1 cellular context compared by ENCODE assay signal in the genomic region with DNA sequence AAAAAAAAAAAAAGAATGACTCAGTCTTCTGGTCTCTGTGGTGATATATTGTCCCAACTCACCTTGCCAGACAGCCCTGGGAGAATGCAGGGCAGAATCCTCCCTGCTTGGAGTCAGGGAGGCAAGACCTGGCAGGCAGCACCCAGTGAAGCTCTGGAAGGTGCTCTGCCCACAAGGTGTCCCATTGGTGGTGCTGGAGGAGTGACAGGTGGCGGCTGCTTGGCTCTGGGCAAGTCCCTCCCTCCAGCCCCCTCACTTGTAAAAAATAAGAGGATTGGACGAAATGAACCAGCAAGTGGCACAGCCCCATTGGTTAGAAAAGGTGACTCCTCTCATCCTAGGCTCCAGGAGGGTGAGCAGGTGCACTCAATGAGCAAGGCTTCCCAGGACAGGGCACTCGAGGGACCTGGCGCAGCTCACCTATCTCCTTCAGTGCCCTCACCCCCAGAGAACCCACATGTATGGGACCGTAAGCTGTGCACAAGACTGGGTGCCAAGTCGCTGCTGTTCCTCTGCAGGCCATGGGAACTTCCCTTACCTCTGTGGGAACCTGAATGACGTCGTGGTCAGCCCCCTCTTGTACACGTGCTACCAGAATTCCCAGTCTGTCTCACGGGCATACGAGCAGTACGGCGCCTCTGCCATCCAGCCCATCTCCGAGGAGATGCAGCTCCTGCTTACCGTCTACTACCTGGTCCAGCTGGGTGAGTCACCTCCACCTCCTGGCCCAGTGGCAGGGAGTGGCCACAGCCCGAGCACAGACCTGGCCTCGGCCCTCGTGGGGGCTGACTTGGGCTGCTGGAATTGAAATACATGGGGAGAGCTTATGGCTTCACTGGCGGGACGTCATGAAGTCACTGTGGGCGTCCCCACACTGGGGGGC.
TF ChIP-seq lines count a peak whose summit lies in the region.

No MANE protein-coding gene starts in this region.

TF ChIP-seq in HepG2, 621 proteins besides CTCF, POLR2A, EP300 and RAD21 (continued from another document):
- TF ChIP-seq, protein P1, sequence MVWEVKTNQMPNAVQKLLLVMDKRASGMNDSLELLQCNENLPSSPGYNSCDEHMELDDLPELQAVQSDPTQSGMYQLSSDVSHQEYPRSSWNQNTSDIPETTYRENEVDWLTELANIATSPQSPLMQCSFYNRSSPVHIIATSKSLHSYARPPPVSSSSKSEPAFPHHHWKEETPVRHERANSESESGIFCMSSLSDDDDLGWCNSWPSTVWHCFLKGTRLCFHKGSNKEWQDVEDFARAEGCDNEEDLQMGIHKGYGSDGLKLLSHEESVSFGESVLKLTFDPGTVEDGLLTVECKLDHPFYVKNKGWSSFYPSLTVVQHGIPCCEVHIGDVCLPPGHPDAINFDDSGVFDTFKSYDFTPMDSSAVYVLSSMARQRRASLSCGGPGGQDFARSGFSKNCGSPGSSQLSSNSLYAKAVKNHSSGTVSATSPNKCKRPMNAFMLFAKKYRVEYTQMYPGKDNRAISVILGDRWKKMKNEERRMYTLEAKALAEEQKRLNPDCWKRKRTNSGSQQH (CRISPR knock-in tag; IDR thresholded peaks at IDR 0.05; ENCODE audit: low read depth): no peak
- no peak for TF ChIP-seq ZNF335 (CRISPR knock-in tag; IDR thresholded peaks at IDR 0.05)
- TF ChIP-seq, protein P2, sequence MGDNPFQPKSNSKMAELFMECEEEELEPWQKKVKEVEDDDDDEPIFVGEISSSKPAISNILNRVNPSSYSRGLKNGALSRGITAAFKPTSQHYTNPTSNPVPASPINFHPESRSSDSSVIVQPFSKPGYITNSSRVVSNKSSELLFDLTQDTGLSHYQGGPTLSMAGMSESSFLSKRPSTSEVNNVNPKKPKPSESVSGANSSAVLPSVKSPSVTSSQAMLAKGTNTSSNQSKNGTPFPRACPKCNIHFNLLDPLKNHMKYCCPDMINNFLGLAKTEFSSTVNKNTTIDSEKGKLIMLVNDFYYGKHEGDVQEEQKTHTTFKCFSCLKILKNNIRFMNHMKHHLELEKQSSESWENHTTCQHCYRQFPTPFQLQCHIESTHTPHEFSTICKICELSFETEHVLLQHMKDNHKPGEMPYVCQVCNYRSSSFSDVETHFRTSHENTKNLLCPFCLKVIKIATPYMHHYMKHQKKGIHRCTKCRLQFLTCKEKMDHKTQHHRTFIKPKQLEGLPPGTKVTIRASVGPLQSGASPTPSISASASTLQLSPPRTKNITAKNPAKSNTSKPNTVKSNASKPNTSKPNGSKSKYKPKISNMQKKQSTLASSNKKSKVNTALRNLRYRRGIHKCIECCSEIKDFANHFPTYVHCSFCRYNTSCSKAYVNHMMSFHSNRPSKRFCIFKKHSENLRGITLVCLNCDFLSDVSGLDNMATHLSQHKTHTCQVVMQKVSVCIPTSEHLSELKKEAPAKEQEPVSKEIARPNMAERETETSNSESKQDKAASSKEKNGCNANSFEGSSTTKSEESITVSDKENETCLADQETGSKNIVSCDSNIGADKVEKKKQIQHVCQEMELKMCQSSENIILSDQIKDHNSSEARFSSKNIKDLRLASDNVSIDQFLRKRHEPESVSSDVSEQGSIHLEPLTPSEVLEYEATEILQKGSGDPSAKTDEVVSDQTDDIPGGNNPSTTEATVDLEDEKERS (CRISPR knock-in tag; IDR thresholded peaks at IDR 0.05): no peak
- TF ChIP-seq, protein P3, sequence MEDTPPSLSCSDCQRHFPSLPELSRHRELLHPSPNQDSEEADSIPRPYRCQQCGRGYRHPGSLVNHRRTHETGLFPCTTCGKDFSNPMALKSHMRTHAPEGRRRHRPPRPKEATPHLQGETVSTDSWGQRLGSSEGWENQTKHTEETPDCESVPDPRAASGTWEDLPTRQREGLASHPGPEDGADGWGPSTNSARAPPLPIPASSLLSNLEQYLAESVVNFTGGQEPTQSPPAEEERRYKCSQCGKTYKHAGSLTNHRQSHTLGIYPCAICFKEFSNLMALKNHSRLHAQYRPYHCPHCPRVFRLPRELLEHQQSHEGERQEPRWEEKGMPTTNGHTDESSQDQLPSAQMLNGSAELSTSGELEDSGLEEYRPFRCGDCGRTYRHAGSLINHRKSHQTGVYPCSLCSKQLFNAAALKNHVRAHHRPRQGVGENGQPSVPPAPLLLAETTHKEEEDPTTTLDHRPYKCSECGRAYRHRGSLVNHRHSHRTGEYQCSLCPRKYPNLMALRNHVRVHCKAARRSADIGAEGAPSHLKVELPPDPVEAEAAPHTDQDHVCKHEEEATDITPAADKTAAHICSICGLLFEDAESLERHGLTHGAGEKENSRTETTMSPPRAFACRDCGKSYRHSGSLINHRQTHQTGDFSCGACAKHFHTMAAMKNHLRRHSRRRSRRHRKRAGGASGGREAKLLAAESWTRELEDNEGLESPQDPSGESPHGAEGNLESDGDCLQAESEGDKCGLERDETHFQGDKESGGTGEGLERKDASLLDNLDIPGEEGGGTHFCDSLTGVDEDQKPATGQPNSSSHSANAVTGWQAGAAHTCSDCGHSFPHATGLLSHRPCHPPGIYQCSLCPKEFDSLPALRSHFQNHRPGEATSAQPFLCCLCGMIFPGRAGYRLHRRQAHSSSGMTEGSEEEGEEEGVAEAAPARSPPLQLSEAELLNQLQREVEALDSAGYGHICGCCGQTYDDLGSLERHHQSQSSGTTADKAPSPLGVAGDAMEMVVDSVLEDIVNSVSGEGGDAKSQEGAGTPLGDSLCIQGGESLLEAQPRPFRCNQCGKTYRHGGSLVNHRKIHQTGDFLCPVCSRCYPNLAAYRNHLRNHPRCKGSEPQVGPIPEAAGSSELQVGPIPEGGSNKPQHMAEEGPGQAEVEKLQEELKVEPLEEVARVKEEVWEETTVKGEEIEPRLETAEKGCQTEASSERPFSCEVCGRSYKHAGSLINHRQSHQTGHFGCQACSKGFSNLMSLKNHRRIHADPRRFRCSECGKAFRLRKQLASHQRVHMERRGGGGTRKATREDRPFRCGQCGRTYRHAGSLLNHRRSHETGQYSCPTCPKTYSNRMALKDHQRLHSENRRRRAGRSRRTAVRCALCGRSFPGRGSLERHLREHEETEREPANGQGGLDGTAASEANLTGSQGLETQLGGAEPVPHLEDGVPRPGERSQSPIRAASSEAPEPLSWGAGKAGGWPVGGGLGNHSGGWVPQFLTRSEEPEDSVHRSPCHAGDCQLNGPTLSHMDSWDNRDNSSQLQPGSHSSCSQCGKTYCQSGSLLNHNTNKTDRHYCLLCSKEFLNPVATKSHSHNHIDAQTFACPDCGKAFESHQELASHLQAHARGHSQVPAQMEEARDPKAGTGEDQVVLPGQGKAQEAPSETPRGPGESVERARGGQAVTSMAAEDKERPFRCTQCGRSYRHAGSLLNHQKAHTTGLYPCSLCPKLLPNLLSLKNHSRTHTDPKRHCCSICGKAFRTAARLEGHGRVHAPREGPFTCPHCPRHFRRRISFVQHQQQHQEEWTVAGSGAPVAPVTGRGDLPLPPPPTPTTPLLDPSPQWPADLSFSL (CRISPR knock-in tag; IDR thresholded peaks at IDR 0.05): no peak
- no peak for TF ChIP-seq KLF13 (CRISPR knock-in tag; IDR thresholded peaks at IDR 0.05)
- TF ChIP-seq MAF1 (CRISPR knock-in tag; IDR thresholded peaks at IDR 0.05; ENCODE audit: borderline replicate concordance): no peak
- TF ChIP-seq ZNF432 (CRISPR knock-in tag; IDR thresholded peaks at IDR 0.05; ENCODE audit: borderline replicate concordance): no peak
- no peak for TF ChIP-seq ZNF652 (CRISPR knock-in tag; IDR thresholded peaks at IDR 0.05; ENCODE audit: borderline replicate concordance, low read depth)
- no peak for TF ChIP-seq FOXK2 (IDR thresholded peaks at IDR 0.05)
- no peak for TF ChIP-seq ZNF451 (CRISPR knock-in tag; IDR thresholded peaks at IDR 0.05)
- peak; percentile 87 for TF ChIP-seq RBM22 (optimal IDR thresholded peaks at IDR 0.05; ENCODE audit: low read length)
- TF ChIP-seq KDM1A (CRISPR knock-in tag; IDR thresholded peaks at IDR 0.05): no peak
- TF ChIP-seq ZC3H13 (CRISPR knock-in tag; IDR thresholded peaks at IDR 0.05): peak; percentile 67; the same call in 1 of the 2 replicates
- no peak for TF ChIP-seq ZNF549 (CRISPR knock-in tag; IDR thresholded peaks at IDR 0.05)
- TF ChIP-seq, protein P4, sequence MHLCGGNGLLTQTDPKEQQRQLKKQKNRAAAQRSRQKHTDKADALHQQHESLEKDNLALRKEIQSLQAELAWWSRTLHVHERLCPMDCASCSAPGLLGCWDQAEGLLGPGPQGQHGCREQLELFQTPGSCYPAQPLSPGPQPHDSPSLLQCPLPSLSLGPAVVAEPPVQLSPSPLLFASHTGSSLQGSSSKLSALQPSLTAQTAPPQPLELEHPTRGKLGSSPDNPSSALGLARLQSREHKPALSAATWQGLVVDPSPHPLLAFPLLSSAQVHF (CRISPR knock-in tag; IDR thresholded peaks at IDR 0.05): no peak
- no peak for TF ChIP-seq SIX4 (CRISPR knock-in tag; IDR thresholded peaks at IDR 0.05)
- no peak for TF ChIP-seq REXO4 (CRISPR knock-in tag; IDR thresholded peaks at IDR 0.05; ENCODE audit: borderline replicate concordance)
- no peak for TF ChIP-seq ZNF12 (CRISPR knock-in tag; IDR thresholded peaks at IDR 0.05)
- TF ChIP-seq, protein P5, sequence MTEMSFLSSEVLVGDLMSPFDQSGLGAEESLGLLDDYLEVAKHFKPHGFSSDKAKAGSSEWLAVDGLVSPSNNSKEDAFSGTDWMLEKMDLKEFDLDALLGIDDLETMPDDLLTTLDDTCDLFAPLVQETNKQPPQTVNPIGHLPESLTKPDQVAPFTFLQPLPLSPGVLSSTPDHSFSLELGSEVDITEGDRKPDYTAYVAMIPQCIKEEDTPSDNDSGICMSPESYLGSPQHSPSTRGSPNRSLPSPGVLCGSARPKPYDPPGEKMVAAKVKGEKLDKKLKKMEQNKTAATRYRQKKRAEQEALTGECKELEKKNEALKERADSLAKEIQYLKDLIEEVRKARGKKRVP (CRISPR knock-in tag; IDR thresholded peaks at IDR 0.05): no peak
- TF ChIP-seq, protein P6, sequence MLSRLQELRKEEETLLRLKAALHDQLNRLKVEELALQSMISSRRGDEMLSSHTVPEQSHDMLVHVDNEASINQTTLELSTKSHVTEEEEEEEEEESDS (CRISPR knock-in tag; IDR thresholded peaks at IDR 0.05; ENCODE audit: borderline replicate concordance): no peak
- no peak for TF ChIP-seq ZNF598 (CRISPR knock-in tag; IDR thresholded peaks at IDR 0.05; ENCODE audit: borderline replicate concordance)
